Comparison of ENCODE assay signal across 28 cellular contexts in the genomic region with DNA sequence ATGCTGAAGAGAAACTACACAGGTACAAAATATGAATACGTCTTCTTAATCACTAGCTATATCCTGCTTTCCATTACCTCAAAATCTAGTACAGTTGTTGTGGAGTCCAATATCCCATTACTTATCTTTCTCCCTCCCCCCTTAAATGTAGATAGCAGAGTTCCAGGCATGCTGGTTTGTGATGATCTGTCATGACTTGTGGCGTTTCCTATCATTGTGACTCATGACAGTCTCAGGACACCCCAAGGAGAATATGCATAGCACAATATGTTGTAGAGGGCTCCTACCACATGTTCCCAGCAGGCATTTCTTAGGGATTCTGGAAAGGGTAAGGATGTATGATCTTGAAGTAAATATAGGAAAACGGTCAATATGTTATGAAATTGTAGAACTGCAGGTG.
"Had no signal": no experiment of that assay in that cellular context is flagged by ENCODE, and none has a peak within 500 bp of the region (broad histone marks: within the 10 kb centered on the region; RNA-seq: fewer than 3 reads in every experiment).

No MANE protein-coding gene starts in this region.

- H3K27me3 Mint-ChIP-seq: naive thymus-derived CD4-positive, alpha-beta T cell; progenitor cell of endocrine pancreas; stimulated activated naive CD8-positive, alpha-beta T cell treated with anti-CD3 and anti-CD28 coated beads, Interleukin-15, amount 100 ng/mL, for 72 hours had no signal

- H3K9me3 Mint-ChIP-seq: nephron, neural progenitor cell had no signal

- H3K4me1 Mint-ChIP-seq: stimulated activated naive CD8-positive, alpha-beta T cell treated with anti-CD3 and anti-CD28 coated beads, Interleukin-15, amount 100 ng/mL, for 72 hours had no signal

- H3K27ac ChIP-seq: dorsolateral prefrontal cortex, epithelial cell of prostate, gastroesophageal sphincter, heart right ventricle, left lung, neural progenitor cell, parathyroid adenoma, right lobe of liver, suprapubic skin, transverse colon, upper lobe of right lung, uterus had no signal

- DNase-seq: dorsolateral prefrontal cortex; effector CD4-positive, alpha-beta T cell; foreskin fibroblast; heart right ventricle; hippocampal formation; left cardiac atrium; left lung; mesenchymal stem cell; midbrain; naive thymus-derived CD4-positive, alpha-beta T cell; right lobe of liver; small intestine; stimulated activated CD4-positive, alpha-beta T cell treated with anti-CD3 and anti-CD28 coated beads, Interleukin-1b, Interleukin-23, amount 100 ng/mL, for 48 hours; stimulated activated CD4-positive, alpha-beta T cell treated with anti-CD3 and anti-CD28 coated beads, Interleukin-4, amount 100 ng/mL, for 1 hour; stimulated activated CD8-positive, alpha-beta memory T cell treated with anti-CD3 and anti-CD28 coated beads, Interleukin-4, amount 100 ng/mL, for 48 hours; stimulated activated naive CD4-positive, alpha-beta T cell; stimulated activated naive CD8-positive, alpha-beta T cell treated with anti-CD3 and anti-CD28 coated beads, Interleukin-15, amount 100 ng/mL, for 72 hours; transverse colon; upper lobe of right lung; uterus had no signal

- H3K9me3 ChIP-seq: gastroesophageal sphincter, heart right ventricle, left lung, suprapubic skin, transverse colon, upper lobe of right lung, uterus had no signal

- H3K27ac Mint-ChIP-seq: naive thymus-derived CD4-positive, alpha-beta T cell; nephron; neural progenitor cell; progenitor cell of endocrine pancreas; stimulated activated naive CD8-positive, alpha-beta T cell treated with anti-CD3 and anti-CD28 coated beads, Interleukin-15, amount 100 ng/mL, for 72 hours had no signal

- H3K36me3 ChIP-seq: gastroesophageal sphincter, heart right ventricle, left lung, neural progenitor cell, right lobe of liver, suprapubic skin, transverse colon, upper lobe of right lung, uterus had no signal

- ATAC-seq: esophagus mucosa; gastroesophageal sphincter; heart right ventricle; left lung; naive thymus-derived CD4-positive, alpha-beta T cell; right lobe of liver; stimulated activated naive CD8-positive, alpha-beta T cell treated with anti-CD3 and anti-CD28 coated beads, Interleukin-15, amount 100 ng/mL, for 72 hours; upper lobe of right lung had no signal

- H3K27me3 ChIP-seq: gastroesophageal sphincter, heart right ventricle, left lung, neural progenitor cell, right lobe of liver, suprapubic skin, transverse colon, upper lobe of right lung, uterus had no signal

- H3K4me3 Mint-ChIP-seq: naive thymus-derived CD4-positive, alpha-beta T cell; nephron; neural progenitor cell; stimulated activated naive CD8-positive, alpha-beta T cell treated with anti-CD3 and anti-CD28 coated beads, Interleukin-15, amount 100 ng/mL, for 72 hours had no signal

- H3K36me3 Mint-ChIP-seq: naive thymus-derived CD4-positive, alpha-beta T cell; neural progenitor cell had no signal

- H3K4me3 ChIP-seq: dorsolateral prefrontal cortex, gastroesophageal sphincter, heart right ventricle, left lung, neural progenitor cell, right lobe of liver, suprapubic skin, transverse colon, upper lobe of right lung, uterus had no signal

- H3K4me1 ChIP-seq: gastroesophageal sphincter, left lung, parathyroid adenoma, right lobe of liver, suprapubic skin, transverse colon, upper lobe of right lung, uterus had no signal
